In the genomic region with DNA sequence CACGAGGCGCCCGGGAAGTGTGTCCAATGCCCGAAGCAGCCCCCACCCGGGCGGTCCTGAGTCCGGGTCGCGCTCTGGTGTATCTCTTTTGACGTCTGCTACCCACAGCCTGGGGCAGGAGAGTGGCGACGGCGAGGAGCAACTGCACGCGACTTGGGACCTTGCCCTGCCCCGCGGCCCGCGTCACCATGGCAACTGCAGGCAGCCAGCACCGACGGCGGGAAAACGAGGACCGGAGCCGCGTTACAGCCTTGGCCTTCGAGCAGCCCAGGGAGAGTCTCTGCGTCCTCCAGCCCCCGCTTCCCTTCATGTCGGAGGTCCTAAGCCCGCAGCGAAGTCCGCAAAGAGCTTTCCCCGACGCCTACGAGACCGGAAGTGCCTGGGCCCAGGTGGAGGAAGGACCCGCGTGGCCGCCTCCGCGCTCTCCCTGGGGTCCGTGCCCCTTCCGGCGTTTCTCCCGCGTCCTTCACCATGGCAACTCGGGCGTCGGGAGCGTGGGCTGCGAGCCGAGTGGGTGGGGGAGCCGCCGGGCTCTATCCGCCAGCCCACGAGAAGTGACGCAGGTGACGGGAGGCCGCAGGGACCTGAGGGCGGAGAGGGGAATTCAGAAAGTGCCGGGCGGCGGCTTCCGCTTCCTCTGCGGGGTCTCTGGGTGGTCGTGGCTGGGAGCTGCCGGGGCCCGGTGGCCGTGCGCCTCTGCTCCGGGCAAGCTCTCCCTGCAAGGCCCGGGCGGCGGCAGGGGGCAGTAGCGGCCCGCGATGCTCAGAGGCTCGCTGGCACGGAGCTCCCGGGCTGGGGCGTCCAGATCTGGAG, we compare ENCODE assay signal across 1 cellular context.
TF ChIP-seq lines count a peak whose summit lies in the region.

No MANE protein-coding gene starts in this region.

TF ChIP-seq in HepG2, 621 proteins besides CTCF, POLR2A, EP300 and RAD21 (continued from another document):
- TF ChIP-seq ELK4 (CRISPR knock-in tag; IDR thresholded peaks at IDR 0.05; ENCODE audit: borderline replicate concordance): no peak
